9 cellular contexts compared by ENCODE assay signal in the genomic region with DNA sequence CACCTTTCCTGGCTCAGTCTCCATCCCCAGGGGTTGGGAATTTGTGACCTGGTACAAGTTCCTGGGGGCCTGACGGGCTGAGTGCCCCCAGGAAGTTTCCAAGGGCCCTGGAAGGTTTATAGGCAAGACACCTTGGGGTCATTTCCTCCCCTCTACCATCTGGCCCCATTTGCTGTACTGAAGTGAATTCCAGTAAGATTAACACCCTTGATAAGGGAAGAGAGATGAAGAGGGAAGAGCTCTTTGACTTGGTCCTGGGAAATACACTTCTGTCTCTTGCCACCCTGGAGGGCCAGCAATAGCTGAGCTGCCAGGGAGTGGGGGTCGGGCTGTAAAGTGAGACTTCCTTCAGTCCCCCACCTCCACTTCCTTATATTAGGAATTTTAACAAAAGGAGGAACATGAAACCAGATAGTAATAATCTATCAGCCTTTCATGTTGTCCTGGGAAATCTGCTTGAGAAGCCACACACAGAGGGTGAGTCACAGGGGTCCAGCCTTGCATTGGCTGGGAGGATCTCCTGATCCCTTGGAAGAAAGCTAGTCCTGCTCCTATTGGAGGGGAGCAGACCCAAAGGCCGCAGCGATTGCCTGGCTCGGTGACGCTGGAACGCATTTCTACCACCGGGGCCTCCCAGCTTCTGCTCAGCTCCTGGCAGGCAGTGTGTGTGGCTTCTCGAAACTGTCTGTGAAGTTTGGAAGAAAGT.
DNase-seq lines count a peak whose midpoint lies in the region; ATAC-seq and TF ChIP-seq lines count a peak whose summit lies in the region.
"Had no signal": no experiment of that assay in that cellular context is flagged by ENCODE, and none has a peak within 500 bp of the region (broad histone marks: within the 10 kb centered on the region; RNA-seq: fewer than 3 reads in every experiment).

No MANE protein-coding gene starts in this region.

- DNase-seq in BE2C (peak; percentile 39), Peyer's patch (peak in 2 of 3 donors; percentile 17 to 62), fibroblast of lung (ENCODE audit: low read depth in 2 of 2) (peak; percentile 99 to 100), neural progenitor cell (ENCODE audit: low spot score) (peak; percentile 83), NCI-H510A treated with DMSO at 0.1 percent for 48 hours (lab: John Stamatoyannopoulos, UW) (no peak), CD14-positive monocyte (ENCODE audit: low spot score) (no peak), DMS114 treated with DMSO at 0.1 percent for 48 hours (lab: John Stamatoyannopoulos, UW; ENCODE audit: unreplicated experiment) (no peak)
- DNase-seq: midbrain had no signal

- intact Hi-C loops in CD14-positive monocyte (cut with micrococcal nuclease) = no loop called here

- peak overlapping the region; percentile 65 for H3K4me3 Mint-ChIP-seq in neural progenitor cell
- no peak overlapping the region for H3K4me3 Mint-ChIP-seq in CD14-positive monocyte

- H3K36me3 Mint-ChIP-seq in neural progenitor cell (no peaks in the 10 kb centered on the region), CD14-positive monocyte (no peaks in the 10 kb centered on the region)

- H3K27me3 ChIP-seq in BE2C (no peaks in the 10 kb centered on the region), Peyer's patch (no peaks in the 10 kb centered on the region), fibroblast of lung (ENCODE audit: control insufficient read depth, insufficient read depth, low read length) (no peaks in the 10 kb centered on the region), neural progenitor cell (no peaks in the 10 kb centered on the region)

- peaks cover 12% of the 10 kb centered on the region for H3F3A ChIP-seq in neural progenitor cell (ENCODE audit: low read depth)

- H3K36me3 ChIP-seq in BE2C (no peaks in the 10 kb centered on the region), Peyer's patch (no peaks in the 10 kb centered on the region), fibroblast of lung (ENCODE audit: control insufficient read depth, insufficient read depth, low read length) (no peaks in the 10 kb centered on the region), neural progenitor cell (no peaks in the 10 kb centered on the region)

- ATAC-seq in HG03159 (IDR thresholded peaks at IDR 0.05; ENCODE audit: unreplicated experiment) = no peak

- TF ChIP-seq CTCF in BE2C (IDR thresholded peaks at IDR 0.05; ENCODE audit: low read depth, low read length) (no peak), Peyer's patch (IDR thresholded peaks at IDR 0.05) (no peak), fibroblast of lung (conservative IDR thresholded peaks at IDR 0.05 in 1 of 2, IDR thresholded peaks at IDR 0.05 in 1 of 2; ENCODE audit: low read depth in 1 of 2, low read length in 2 of 2) (peak in 1 of 2 donors; percentile 40), neural progenitor cell (IDR thresholded peaks at IDR 0.05) (no peak), CD14-positive monocyte (IDR thresholded peaks at IDR 0.05) (no peak)

- H2AFZ ChIP-seq in fibroblast of lung (ENCODE audit: low read length) = peak overlapping the region; percentile 55
- peak overlapping the region; percentile 12 for H2AFZ ChIP-seq in neural progenitor cell (replicated peaks)

- H3K9me3 Mint-ChIP-seq in neural progenitor cell (peaks cover 12% of the 10 kb centered on the region), CD14-positive monocyte (no peaks in the 10 kb centered on the region)

- H3K27ac ChIP-seq in Peyer's patch (peak overlapping the region in 1 of 4 donors; percentile 6), fibroblast of lung (ENCODE audit: insufficient read depth, low read length) (peak overlapping the region; percentile 99), neural progenitor cell (peak overlapping the region; percentile 91)

- H3K79me2 ChIP-seq in fibroblast of lung (ENCODE audit: control insufficient read depth, insufficient read depth, low read length) (no peaks in the 10 kb centered on the region), neural progenitor cell (ENCODE audit: low read depth) (no peaks in the 10 kb centered on the region)

- H4K20me1 ChIP-seq in fibroblast of lung (ENCODE audit: control insufficient read depth, extremely low read depth, insufficient read depth, low read length) = no peaks in the 10 kb centered on the region
- no peaks in the 10 kb centered on the region for H4K20me1 ChIP-seq in neural progenitor cell (ENCODE audit: low read depth)

- TF ChIP-seq POLR2A in Peyer's patch (IDR thresholded peaks at IDR 0.05) = no peak

- H3K27me3 Mint-ChIP-seq in neural progenitor cell (ENCODE audit: insufficient read depth, low read depth) (peaks cover 2% of the 10 kb centered on the region), CD14-positive monocyte (ENCODE audit: low read depth in 3 of 3) (peaks cover 6 to 14% (median 11%) of the 10 kb centered on the region in 3 donors)

- H3K4me1 Mint-ChIP-seq in neural progenitor cell (peaks cover 48% of the 10 kb centered on the region), CD14-positive monocyte (no peaks in the 10 kb centered on the region)

- H3K9me3 ChIP-seq in BE2C = no peaks in the 10 kb centered on the region
- no peaks in the 10 kb centered on the region for H3K9me3 ChIP-seq in Peyer's patch
- H3K9me3 ChIP-seq in fibroblast of lung (ENCODE audit: control insufficient read depth, insufficient read depth, low read depth, low read length) = no peaks in the 10 kb centered on the region
- no peaks in the 10 kb centered on the region for H3K9me3 ChIP-seq in neural progenitor cell (ENCODE audit: low read depth)

- no peak overlapping the region for H3K4me3 ChIP-seq in BE2C (ENCODE audit: low read depth, low read length)
- H3K4me3 ChIP-seq in Peyer's patch = no peak overlapping the region
- no peak overlapping the region for H3K4me3 ChIP-seq in fibroblast of lung (replicated peaks in 1 of 4; ENCODE audit: control extremely low read depth in 1 of 4, insufficient read depth in 1 of 4, low read depth in 3 of 4, low read length in 4 of 4)
- H3K4me3 ChIP-seq in neural progenitor cell = no peak overlapping the region

- H3K4me1 ChIP-seq in BE2C = no peaks in the 10 kb centered on the region
- H3K4me1 ChIP-seq in Peyer's patch = peaks cover 0 to 31% (median 0%) of the 10 kb centered on the region in 4 donors
- peaks cover 9% of the 10 kb centered on the region for H3K4me1 ChIP-seq in fibroblast of lung (ENCODE audit: control insufficient read depth, extremely low read depth, insufficient read depth, low read length)
- peaks cover 14% of the 10 kb centered on the region for H3K4me1 ChIP-seq in neural progenitor cell

- H3K27ac Mint-ChIP-seq in neural progenitor cell (peak overlapping the region; percentile 99), CD14-positive monocyte (no peak overlapping the region)

- H3K9ac ChIP-seq in fibroblast of lung (ENCODE audit: insufficient read depth, low read length) (peak overlapping the region; percentile 40), neural progenitor cell (no peak overlapping the region)

- H3K4me2 ChIP-seq in fibroblast of lung (ENCODE audit: extremely low read depth, insufficient read depth, low read length) (peak overlapping the region; percentile 69), neural progenitor cell (no peak overlapping the region)

Comparison
In these comparisons a context has a peak if more than half of its experiments do, and no peak if none do; other contexts are left out.
1. DNase-seq: peak in BE2C (single experiment), Peyer's patch (2 of 3), fibroblast of lung (2 of 2) and neural progenitor cell (single experiment); none in NCI-H510A treated with DMSO at 0.1 percent for 48 hours (single experiment), CD14-positive monocyte (single experiment) and DMS114 treated with DMSO at 0.1 percent for 48 hours (single experiment).